Comparison of ENCODE assay signal across 17 cellular contexts in genomic region chr1:111510003-111510380, GRCh38. TPM values are rescaled to one million over a fixed set of nuclear protein-coding genes. Genes with fewer than 3 reads are reported as not detected.
DNase-seq lines count a peak whose midpoint lies in the region; ATAC-seq and TF ChIP-seq lines count a peak whose summit lies in the region.
"Had no signal": no experiment of that assay in that cellular context is flagged by ENCODE, and none has a peak within 500 bp of the region (broad histone marks: within the 10 kb centered on the region; RNA-seq: fewer than 3 reads in every experiment).

No MANE protein-coding gene starts in this region.

- 46 to 53% methylated on average over 3 of the region's 3 CpGs for WGBS in GM23248 (ENCODE audit: low coverage in 1 of 2, low lambda C conversion rate in 2 of 2, missing lambda C conversion rate in 2 of 2), 2 experiments
- WGBS in stomach, 5 donors = 45 to 63% (median 56%) methylated on average over 3 of the region's 3 CpGs
- 47 to 51% methylated on average over 3 of the region's 3 CpGs for WGBS in lower leg skin, 2 donors

- TF ChIP-seq POLR2A in stomach (IDR thresholded peaks at IDR 0.05) (no peak), lower leg skin (IDR thresholded peaks at IDR 0.05) (no peak)

- DNase-seq in GM23248 (no peak), fibroblast of peridontal ligament (ENCODE audit: extremely low read depth) (peak; percentile 14), stomach (no peak), AML-193 (lab: John Stamatoyannopoulos, UW) (no peak), epidermal melanocyte (ENCODE audit: insufficient read length, low spot score) (no peak), lower leg skin (ENCODE audit: low spot score in 2 of 2) (no peak)
- DNase-seq: ACHN; activated CD8-positive, alpha-beta memory T cell treated with anti-CD3 and anti-CD28 coated beads for 24 hours; COR-L47; NCI-H2107; stimulated activated CD4-positive, alpha-beta T cell treated with anti-CD3 and anti-CD28 coated beads, Interleukin-2, amount 100 ng/mL, for 48 hours had no signal

- TF ChIP-seq EP300 in stomach (IDR thresholded peaks at IDR 0.05) = no peak

- in situ Hi-C loops in GM23248 (cut with MboI) = no loop called here

- H3K27ac ChIP-seq in GM23248 (no peak overlapping the region), layer of hippocampus (ENCODE audit: low read depth, low read length) (peak overlapping the region; percentile 1), stomach (peak overlapping the region in 4 of 5 donors; percentile 21 to 97 (median 64))
- H3K27ac ChIP-seq: VCaP had no signal

- H3K9me2 ChIP-seq in GM23248 (ENCODE audit: insufficient read depth) = no peaks in the 10 kb centered on the region

- H3K4me1 ChIP-seq in GM23248 (ENCODE audit: insufficient read depth) (peaks cover 10% of the 10 kb centered on the region), stomach (peaks cover 22 to 73% (median 42%) of the 10 kb centered on the region in 4 donors)

- no peak for ATAC-seq in GM19397 (IDR thresholded peaks at IDR 0.05; ENCODE audit: unreplicated experiment)
- ATAC-seq: esophagus mucosa, HCT116 had no signal

- no peak overlapping the region for H3K4me3 ChIP-seq in GM23248
- H3K4me3 ChIP-seq in stomach = no peak overlapping the region
- H3K4me3 ChIP-seq in lower leg skin (ENCODE audit: low read depth, poor library complexity, severe bottlenecking) = no peak overlapping the region
- H3K4me3 ChIP-seq: lung had no signal

- H3K36me3 ChIP-seq in GM23248 (ENCODE audit: low read depth) (no peaks in the 10 kb centered on the region), stomach (no peaks in the 10 kb centered on the region)

- H4K20me1 ChIP-seq in GM23248 (ENCODE audit: insufficient read depth) = no peaks in the 10 kb centered on the region

- no peak overlapping the region for H3K4me2 ChIP-seq in GM23248 (ENCODE audit: unreplicated experiment)

- H3K27me3 ChIP-seq in GM23248 (replicated peaks; ENCODE audit: insufficient read depth) = no peaks in the 10 kb centered on the region
- H3K27me3 ChIP-seq in layer of hippocampus (ENCODE audit: control insufficient read depth, insufficient read depth, low read length) = no peaks in the 10 kb centered on the region
- no peaks in the 10 kb centered on the region for H3K27me3 ChIP-seq in stomach

- no peak for TF ChIP-seq CTCF in stomach (IDR thresholded peaks at IDR 0.05)
- no peak for TF ChIP-seq CTCF in lower leg skin (IDR thresholded peaks at IDR 0.05)

- intact Hi-C loops in stomach (cut with DNase I; ENCODE audit: low total_unique reads) = no loop called here
- intact Hi-C loops in lower leg skin (cut with DNase I; ENCODE audit: low total_unique reads) = no loop called here

- 0 out of 2 replicates have a peak overlapping the region, but pooled peaks have one; percentile 22 for H2AFZ ChIP-seq in GM23248

- H3K9ac ChIP-seq in GM23248 = no peak overlapping the region

- H3F3A ChIP-seq in GM23248 (ENCODE audit: insufficient read depth) = peaks cover 5% of the 10 kb centered on the region; the same call in 1 of the 2 replicates

- no peaks in the 10 kb centered on the region for H3K79me2 ChIP-seq in GM23248 (ENCODE audit: insufficient read depth)

- H3K9me3 ChIP-seq in GM23248 (ENCODE audit: low read depth) (no peaks in the 10 kb centered on the region), stomach (no peaks in the 10 kb centered on the region)

RNA-seq across cellular contexts. Expression of gene ADORA3, which starts 6.6 kb away (rescaled TPM):
- total RNA-seq in GM23248 (2014; rRNA removed; shearing (Covaris generic)) = not detected in 2 replicates
- polyA plus RNA-seq in GM23248 (2016; fragmentation: Nextera tagmentation; extraction: Ambion mirVana) (not detected in 2 replicates), stomach (1 to 10 TPM; 1.2 to 5.9 (median 4.7) TPM)
- total RNA-seq in stomach (10 to 100 TPM in 1 of 5 donors, 1 to 10 TPM in 2, under 1 TPM in 2; 0.29 to 44.3 (median 3.7) TPM), lower leg skin (1 to 10 TPM in 3 of 4 donors, under 1 TPM in 1; 0.91 to 2.1 (median 1.8) TPM)

RNA-seq across cellular contexts. Expression of gene TMIGD3, which starts 6.6 kb away (rescaled TPM):
- not detected in 2 replicates for total RNA-seq in GM23248 (2014; rRNA removed; shearing (Covaris generic))
- polyA plus RNA-seq in GM23248 (2016; fragmentation: Nextera tagmentation; extraction: Ambion mirVana) = not detected in 2 replicates
- total RNA-seq in stomach = 1 to 10 TPM in 1 of 5 donors, not detected in 4; 7.6 TPM
- 1 to 10 TPM; 1.2 to 6.5 (median 2.7) TPM for polyA plus RNA-seq in stomach
- 1 to 10 TPM in 1 of 4 donors, under 1 TPM in 2, not detected in 1; 0.54 to 1.2 (median 0.68) TPM for total RNA-seq in lower leg skin
- total RNA-seq: esophagus mucosa had no signal

RNA-seq across cellular contexts. Expression of gene C1orf162, which starts 36.2 kb away (rescaled TPM):
- total RNA-seq in GM23248 (2014; rRNA removed; shearing (Covaris generic)) = not detected in 2 replicates
- 0.30 TPM in 1 of 2 replicates, not detected in the other for polyA plus RNA-seq in GM23248 (2016; fragmentation: Nextera tagmentation; extraction: Ambion mirVana)
- total RNA-seq in stomach = 10 to 100 TPM in 2 of 5 donors, 1 to 10 TPM in 3; 2.2 to 19.0 (median 3.2) TPM
- 10 to 100 TPM; 12.3 to 18.3 (median 17.1) TPM for polyA plus RNA-seq in stomach
- total RNA-seq in lower leg skin = 10 to 100 TPM in 3 of 4 donors, 1 to 10 TPM in 1; 2.4 to 15.3 (median 12.3) TPM
